8 cellular contexts compared by ENCODE assay signal in the genomic region with DNA sequence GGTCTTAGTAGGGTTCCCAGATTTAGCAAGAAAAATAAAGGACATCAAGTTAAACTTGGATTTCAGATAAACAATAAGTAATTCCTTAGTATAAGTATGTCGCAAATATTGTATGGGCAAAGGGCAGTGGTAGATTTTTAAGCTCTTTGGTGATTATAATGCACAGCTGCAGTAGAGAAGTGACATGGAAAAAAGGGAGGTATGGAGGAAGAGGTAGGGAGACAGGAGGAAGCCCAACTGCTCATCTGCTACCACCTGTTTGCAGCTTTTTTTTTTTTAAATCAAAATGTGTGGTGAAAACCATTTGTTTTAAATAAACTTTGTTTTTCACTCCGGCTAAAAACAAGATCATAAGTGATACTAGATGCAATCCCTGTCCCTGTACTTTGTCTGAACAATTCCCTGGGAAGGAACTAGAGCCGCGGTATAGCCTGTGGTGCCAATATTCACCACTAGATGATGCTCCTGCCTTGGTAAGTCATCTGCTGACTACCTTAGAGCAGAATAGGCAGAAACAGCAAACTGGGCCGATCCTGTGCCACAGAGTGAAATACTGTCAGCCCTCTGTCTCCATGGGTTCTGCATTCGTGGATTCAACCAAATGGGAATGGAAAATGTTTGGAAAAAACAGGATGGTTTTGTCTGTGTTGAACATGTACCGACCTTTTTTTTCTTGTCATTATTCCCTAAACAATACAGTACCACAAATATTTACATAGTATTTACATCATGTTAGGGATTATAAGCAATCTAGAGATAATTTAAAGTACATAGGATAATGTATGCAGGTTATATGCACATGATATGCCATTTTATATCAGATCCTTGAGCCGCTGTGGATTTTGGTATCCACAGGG.
A peak's percentile ranks its signal among the peaks of the same experiment; 100 is the strongest.
DNase-seq lines count a peak whose midpoint lies in the region; ATAC-seq, FAIRE-seq and TF ChIP-seq lines count a peak whose summit lies in the region.

No MANE protein-coding gene starts in this region.

- WGBS in H1 (ENCODE audit: extremely low coverage in 1 of 2, insufficient coverage in 1 of 2, insufficient read length in 1 of 2, insufficient replicate concordance in 2 of 2, low coverage in 1 of 2, low lambda C conversion rate in 2 of 2, missing lambda C conversion rate in 1 of 2), 2 experiments = 33% methylated on average over 8 of the region's 8 CpGs; no CpG with 5 or more reads in 1 of the 2 experiments

- no peak overlapping the region for H2BK5ac ChIP-seq in H1 (ENCODE audit: low read depth, low read length)

- no peak overlapping the region for H3K14ac ChIP-seq in H1 (ENCODE audit: insufficient read length)

- no peak overlapping the region for H2AK5ac ChIP-seq in H1 (ENCODE audit: low read depth, low read length)

- no peak overlapping the region for H3K4me3 ChIP-seq in CD8-positive, alpha-beta memory T cell (ENCODE audit: low read length)
- H3K4me3 ChIP-seq in H1 (ENCODE audit: extremely low read depth in 1 of 4, insufficient read depth in 2 of 4, low read depth in 3 of 4, low read length in 4 of 4) = no peak overlapping the region

- H4K91ac ChIP-seq in H1 (replicated peaks; ENCODE audit: insufficient read length, low read length) = no peak overlapping the region

- H3K36me3 ChIP-seq in CD8-positive, alpha-beta memory T cell (ENCODE audit: insufficient read depth, low read length) = no peaks in the 10 kb centered on the region
- no peaks in the 10 kb centered on the region for H3K36me3 ChIP-seq in H1 (ENCODE audit: control insufficient read depth in 2 of 4, insufficient read depth in 4 of 4, low read length in 3 of 4)

- no peak overlapping the region for H3K9ac ChIP-seq in H1 (replicated peaks in 1 of 4; ENCODE audit: extremely low read depth in 1 of 4, low read depth in 3 of 4, low read length in 3 of 4)

- no peak overlapping the region for H3K27ac Mint-ChIP-seq in CD8-positive, alpha-beta memory T cell
- no peak overlapping the region for H3K27ac Mint-ChIP-seq in activated CD4-positive, alpha-beta memory T cell treated with anti-CD3 and anti-CD28 coated beads, Interleukin-2, amount 10 ng/mL, durations not matched to agents 7 days and 5 days
- H3K27ac Mint-ChIP-seq in mesothelial cell of epicardium = no peak overlapping the region

- H4K5ac ChIP-seq in H1 (ENCODE audit: insufficient read length, low read depth, low read length) = no peak overlapping the region

- no peaks in the 10 kb centered on the region for H3K23me2 ChIP-seq in H1 (ENCODE audit: low read depth, low read length)

- H4K8ac ChIP-seq in H1 (ENCODE audit: extremely low read depth, insufficient read depth, low read length) = no peak overlapping the region

- H3K27me3 ChIP-seq in CD8-positive, alpha-beta memory T cell (ENCODE audit: insufficient read depth, low read length, poor library complexity, severe bottlenecking) = no peaks in the 10 kb centered on the region
- peaks cover 0 to 1% (median 0%) of the 10 kb centered on the region in 4 experiments; a peak in 1 of 7 replicates for H3K27me3 ChIP-seq in H1 (replicated peaks in 1 of 4; ENCODE audit: control insufficient read depth in 3 of 4, extremely low read depth in 1 of 4, insufficient read depth in 3 of 4, low read length in 3 of 4)

- no peak overlapping the region for H3K56ac ChIP-seq in H1 (replicated peaks; ENCODE audit: insufficient read length, low read depth, low read length)

- no peak overlapping the region for H3K4me3 Mint-ChIP-seq in CD8-positive, alpha-beta memory T cell
- H3K4me3 Mint-ChIP-seq in activated CD4-positive, alpha-beta memory T cell treated with anti-CD3 and anti-CD28 coated beads, Interleukin-2, amount 10 ng/mL, durations not matched to agents 7 days and 5 days = no peak overlapping the region
- no peak overlapping the region for H3K4me3 Mint-ChIP-seq in mesothelial cell of epicardium

- no peak overlapping the region for H2BK12ac ChIP-seq in H1 (ENCODE audit: low read depth, low read length)

- H2BK120ac ChIP-seq in H1 (replicated peaks; ENCODE audit: low read depth, low read length) = no peak overlapping the region

- CTCF ChIA-PET in CD8-positive, alpha-beta memory T cell (lab: Charles Lee) = interaction anchor here (0.8 to 3.0 kb wide), 8 partner anchors 10 to 400 kb away, joined by 3 to 9 read pairs (median 4); no protein-coding TSS in a partner anchor
- CTCF ChIA-PET in activated CD4-positive, alpha-beta memory T cell treated with anti-CD3 and anti-CD28 coated beads, Interleukin-2, amount 10 ng/mL, durations not matched to agents 7 days and 5 days (lab: Charles Lee) = interaction anchor here (0.7 to 3.3 kb wide), 11 partner anchors 9 to 391 kb away, joined by 3 to 19 read pairs (median 4); a partner anchor contains a TSS
- CTCF ChIA-PET in H1 (lab: Charles Lee; ENCODE audit: partially characterized antibody) = interaction anchor here (0.6 to 7.2 kb wide), 15 partner anchors 11 to 795 kb away, joined by 3 to 49 read pairs (median 4); no protein-coding TSS in a partner anchor

- H2BK20ac ChIP-seq in H1 (ENCODE audit: low read length) = no peak overlapping the region

- no peak for TF ChIP-seq EP300 in H1 (IDR thresholded peaks at IDR 0.05; ENCODE audit: borderline replicate concordance in 1 of 2, low read depth in 2 of 2, low read length in 2 of 2)

- H3K23ac ChIP-seq in H1 (ENCODE audit: insufficient read length) = no peak overlapping the region

- FAIRE-seq in H1 (lab: Jason Lieb, UNC) = peak; percentile 98

- H3K4ac ChIP-seq in H1 (replicated peaks; ENCODE audit: insufficient read length, low read depth, low read length) = no peak overlapping the region

- TF ChIP-seq CTCF in H1 (IDR thresholded peaks at IDR 0.05; ENCODE audit: control extremely low read depth in 1 of 3, insufficient read depth in 1 of 3, low read depth in 1 of 3, low read length in 3 of 3) = peak; percentile 56 to 99 (median 92)
- TF ChIP-seq CTCF in mesothelial cell of epicardium (IDR thresholded peaks at IDR 0.05; ENCODE audit: unreplicated experiment) = peak; percentile 69

- no peak for TF ChIP-seq POLR2A in H1 (IDR thresholded peaks at IDR 0.05; ENCODE audit: control extremely low read depth in 1 of 2, low read depth in 2 of 2, low read length in 2 of 2)

- ATAC-seq in GM19455 (IDR thresholded peaks at IDR 0.05; ENCODE audit: unreplicated experiment) = peak; percentile 95
- peak; percentile 92 for ATAC-seq in HG03558 (IDR thresholded peaks at IDR 0.05; ENCODE audit: extremely low read depth, unreplicated experiment)

- H3K79me2 ChIP-seq in H1 (ENCODE audit: control insufficient read depth in 1 of 2, insufficient read depth in 2 of 2, low read length in 2 of 2) = no peaks in the 10 kb centered on the region

- no peaks in the 10 kb centered on the region for H3K4me1 ChIP-seq in CD8-positive, alpha-beta memory T cell (ENCODE audit: insufficient read depth, low read length)
- H3K4me1 ChIP-seq in H1 (replicated peaks in 1 of 4; ENCODE audit: control insufficient read depth in 3 of 4, insufficient read depth in 4 of 4, low read length in 3 of 4) = peaks cover 0 to 2% (median 0%) of the 10 kb centered on the region in 4 experiments; a peak in 1 of 7 replicates

- TF ChIP-seq RAD21 in H1 (IDR thresholded peaks at IDR 0.05 in 1 of 2, conservative IDR thresholded peaks at IDR 0.05 in 1 of 2; ENCODE audit: low read depth in 2 of 2, low read length in 2 of 2) = peak; percentile 99 to 100

- no peak overlapping the region for H3K27ac ChIP-seq in CD8-positive, alpha-beta memory T cell (ENCODE audit: low read depth, low read length)
- H3K27ac ChIP-seq in H1 (ENCODE audit: low read depth, low read length) = no peak overlapping the region

- H3K9me3 ChIP-seq in CD8-positive, alpha-beta memory T cell (ENCODE audit: low read length) = no peaks in the 10 kb centered on the region
- no peaks in the 10 kb centered on the region for H3K9me3 ChIP-seq in H1 (ENCODE audit: insufficient read depth in 2 of 2, low read depth in 1 of 2, low read length in 1 of 2)

- POLR2A ChIA-PET in CD8-positive, alpha-beta memory T cell (lab: Charles Lee) = no interaction called here
- POLR2A ChIA-PET in activated CD4-positive, alpha-beta memory T cell treated with anti-CD3 and anti-CD28 coated beads, Interleukin-2, amount 10 ng/mL, durations not matched to agents 7 days and 5 days (lab: Charles Lee) = no interaction called here
- POLR2A ChIA-PET in H1 (lab: Charles Lee; ENCODE audit: partially characterized antibody) = interaction anchor here (1.0 kb wide), 1 partner anchor 140 kb away, joined by 5 read pairs; a partner anchor contains a TSS

- DNase-seq in CD8-positive, alpha-beta memory T cell = peak; percentile 25 to 67 (median 50)
- DNase-seq in NCI-H82 treated with DMSO at 0.1 percent for 48 hours (lab: John Stamatoyannopoulos, UW; ENCODE audit: unreplicated experiment) = peak; percentile 72
- peak; percentile 69 for DNase-seq in activated CD4-positive, alpha-beta memory T cell treated with anti-CD3 and anti-CD28 coated beads, Interleukin-2, amount 10 ng/mL, durations not matched to agents 7 days and 5 days
- peak; percentile 27 to 86 for DNase-seq in H1 (ENCODE audit: low read depth in 1 of 2, low spot score in 2 of 2)
- peak; percentile 29 to 70 for DNase-seq in mesothelial cell of epicardium (ENCODE audit: low spot score in 2 of 2, unreplicated experiment in 2 of 2)
- DNase-seq in stimulated activated CD8-positive, alpha-beta memory T cell treated with anti-CD3 and anti-CD28 coated beads, Interleukin-4, amount 100 ng/mL, for 4 hours (ENCODE audit: low read depth in 2 of 2, low spot score in 1 of 2) = peak; percentile 9 to 30

- peaks cover 6 to 16% of the 10 kb centered on the region in 2 donors for H3K27me3 Mint-ChIP-seq in CD8-positive, alpha-beta memory T cell
- peaks cover 10% of the 10 kb centered on the region for H3K27me3 Mint-ChIP-seq in activated CD4-positive, alpha-beta memory T cell treated with anti-CD3 and anti-CD28 coated beads, Interleukin-2, amount 10 ng/mL, durations not matched to agents 7 days and 5 days
- no peaks in the 10 kb centered on the region for H3K27me3 Mint-ChIP-seq in mesothelial cell of epicardium (ENCODE audit: low read depth)

- H3K4me1 Mint-ChIP-seq in CD8-positive, alpha-beta memory T cell = no peaks in the 10 kb centered on the region
- no peaks in the 10 kb centered on the region for H3K4me1 Mint-ChIP-seq in activated CD4-positive, alpha-beta memory T cell treated with anti-CD3 and anti-CD28 coated beads, Interleukin-2, amount 10 ng/mL, durations not matched to agents 7 days and 5 days
- H3K4me1 Mint-ChIP-seq in mesothelial cell of epicardium = peaks cover 17% of the 10 kb centered on the region

- no peak overlapping the region for H2AFZ ChIP-seq in H1 (ENCODE audit: low read length)

- H3K4me2 ChIP-seq in H1 (ENCODE audit: insufficient read depth in 1 of 2, low read depth in 2 of 2, low read length in 2 of 2) = no peak overlapping the region

- no peaks in the 10 kb centered on the region for H3K36me3 Mint-ChIP-seq in CD8-positive, alpha-beta memory T cell
- H3K36me3 Mint-ChIP-seq in activated CD4-positive, alpha-beta memory T cell treated with anti-CD3 and anti-CD28 coated beads, Interleukin-2, amount 10 ng/mL, durations not matched to agents 7 days and 5 days (ENCODE audit: low read depth) = no peaks in the 10 kb centered on the region
- H3K36me3 Mint-ChIP-seq in mesothelial cell of epicardium = peaks cover 2% of the 10 kb centered on the region

- no peaks in the 10 kb centered on the region for H4K20me1 ChIP-seq in H1 (replicated peaks in 1 of 2; ENCODE audit: control insufficient read depth in 1 of 2, insufficient read depth in 2 of 2, low read length in 2 of 2)

- no peaks in the 10 kb centered on the region for H3K9me3 Mint-ChIP-seq in CD8-positive, alpha-beta memory T cell
- H3K9me3 Mint-ChIP-seq in activated CD4-positive, alpha-beta memory T cell treated with anti-CD3 and anti-CD28 coated beads, Interleukin-2, amount 10 ng/mL, durations not matched to agents 7 days and 5 days = no peaks in the 10 kb centered on the region
- peaks cover 20% of the 10 kb centered on the region for H3K9me3 Mint-ChIP-seq in mesothelial cell of epicardium

- no peak overlapping the region for H2BK15ac ChIP-seq in H1 (ENCODE audit: low read length)

- H3K79me1 ChIP-seq in H1 (ENCODE audit: low read depth, low read length) = no peaks in the 10 kb centered on the region

- H3K18ac ChIP-seq in H1 (ENCODE audit: extremely low read depth, low read length) = no peak overlapping the region

Comparison
In these comparisons a context has a peak if more than half of its experiments do, and no peak if none do; other contexts are left out.
1. DNase-seq: peak in every context shown above with its lines; median percentile 72 in NCI-H82 treated with DMSO at 0.1 percent for 48 hours; 69 in activated CD4-positive, alpha-beta memory T cell treated with anti-CD3 and anti-CD28 coated beads, Interleukin-2, amount 10 ng/mL, durations not matched to agents 7 days and 5 days; 56 in H1; 50 in CD8-positive, alpha-beta memory T cell; 50 in mesothelial cell of epicardium; 20 in stimulated activated CD8-positive, alpha-beta memory T cell treated with anti-CD3 and anti-CD28 coated beads, Interleukin-4, amount 100 ng/mL, for 4 hours.